In the genomic region with DNA sequence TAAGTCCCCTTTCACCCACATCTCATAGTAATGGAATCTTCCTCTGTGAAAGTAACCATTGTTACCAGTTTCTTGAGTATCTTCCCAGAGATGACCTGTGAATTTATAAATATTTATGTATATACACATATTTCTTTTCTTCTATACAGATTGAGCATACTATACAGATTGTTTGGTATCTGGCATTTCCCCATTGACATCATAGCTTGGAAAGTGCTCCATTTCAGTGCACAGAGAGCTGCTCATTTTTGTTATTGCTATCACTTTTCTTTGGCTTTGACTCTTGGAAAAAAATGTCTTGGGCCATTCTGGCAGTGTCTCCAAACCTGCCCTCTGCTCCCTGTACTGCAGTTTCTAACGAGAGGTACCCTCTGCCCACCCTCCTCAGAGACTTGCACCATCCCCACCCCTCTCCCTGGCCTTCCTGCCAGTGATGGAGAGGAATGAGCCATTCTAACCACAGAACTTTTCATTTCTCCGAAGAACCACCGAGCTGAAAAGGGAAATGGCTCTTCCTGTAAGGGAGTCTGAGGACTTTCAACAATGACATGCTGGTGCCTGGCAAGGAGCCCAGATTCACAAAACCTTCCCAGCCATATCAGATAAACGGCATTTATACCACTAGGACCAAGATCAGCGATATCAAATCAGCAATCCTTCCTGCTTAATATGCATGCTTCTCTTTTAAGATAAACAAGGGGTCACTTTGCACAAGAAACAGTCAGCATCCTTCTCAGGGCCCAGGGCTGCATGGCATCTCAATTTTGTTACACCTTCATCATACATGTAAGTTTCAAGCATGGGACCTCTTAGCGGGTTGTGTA, we compare ENCODE assay signal across 9 cellular contexts. TPM values are rescaled to one million over a fixed set of nuclear protein-coding genes. Genes with fewer than 3 reads are reported as not detected.
DNase-seq lines count a peak whose midpoint lies in the region; ATAC-seq, FAIRE-seq and TF ChIP-seq lines count a peak whose summit lies in the region.
"Had no signal": no experiment of that assay in that cellular context is flagged by ENCODE, and none has a peak within 500 bp of the region (broad histone marks: within the 10 kb centered on the region; RNA-seq: fewer than 3 reads in every experiment).

No MANE protein-coding gene starts in this region.

- H3K4me3 Mint-ChIP-seq in Calu3 (ENCODE audit: low read depth, unreplicated experiment), result no peak overlapping the region
- peak overlapping the region in 9 of 10 donors; percentile 9 to 75 (median 61) for H3K4me3 Mint-ChIP-seq in naive thymus-derived CD4-positive, alpha-beta T cell

- DNase-seq in Calu3, result peak; percentile 29
- DNase-seq in H54 (ENCODE audit: insufficient read length, low spot score), result peak; percentile 24
- peak; percentile 84 for DNase-seq in OCI-M1 (lab: John Stamatoyannopoulos, UW)
- peak; percentile 89 for DNase-seq in astrocyte of the hippocampus (ENCODE audit: low read depth, low spot score)
- DNase-seq in naive thymus-derived CD4-positive, alpha-beta T cell, result peak in 7 of 9 donors; percentile 15 to 46 (median 31)

- TF ChIP-seq POLR2A in H54 (IDR thresholded peaks at IDR 0.05; ENCODE audit: low read depth, low read length), result no peak

- FAIRE-seq in H54 (lab: Jason Lieb, UNC), result peak; percentile 84
- FAIRE-seq: endometrium had no signal

- no peaks in the 10 kb centered on the region for H3K36me3 Mint-ChIP-seq in Calu3 (ENCODE audit: insufficient read depth, unreplicated experiment)
- H3K36me3 Mint-ChIP-seq in naive thymus-derived CD4-positive, alpha-beta T cell, result peaks cover 0 to 18% (median 0%) of the 10 kb centered on the region in 5 donors

- H3K4me1 ChIP-seq in naive thymus-derived CD4-positive, alpha-beta T cell (ENCODE audit: control insufficient read depth in 2 of 2, insufficient read depth in 2 of 2, low read length in 2 of 2), result peaks cover 0 to 15% of the 10 kb centered on the region in 2 donors

- no peaks in the 10 kb centered on the region for H3K9me3 Mint-ChIP-seq in Calu3 (ENCODE audit: low read depth, unreplicated experiment)
- H3K9me3 Mint-ChIP-seq in naive thymus-derived CD4-positive, alpha-beta T cell, result peaks cover 0 to 12% (median 0%) of the 10 kb centered on the region in 11 donors

- H3K4me1 Mint-ChIP-seq in Calu3 (ENCODE audit: low read depth, unreplicated experiment), result peaks cover 2% of the 10 kb centered on the region
- H3K4me1 Mint-ChIP-seq in naive thymus-derived CD4-positive, alpha-beta T cell, result peaks cover 10 to 43% (median 13%) of the 10 kb centered on the region in 7 donors

- no TSS peak for BruUV-seq in Calu3 (replicated peaks; lab: Mats Ljungman, UMichigan)

- intact Hi-C loops in Calu3 (cut with micrococcal nuclease; ENCODE audit: unreplicated experiment), result no loop called here
- intact Hi-C loops in naive thymus-derived CD4-positive, alpha-beta T cell (cut with micrococcal nuclease), result loop anchor here (1.0 to 5.0 kb wide), 5 partner anchors 14 to 36 kb away; partner anchors contain the start of gene CCSER2 (in 1 of the 2)

- H3K27ac ChIP-seq in naive thymus-derived CD4-positive, alpha-beta T cell (ENCODE audit: low read depth, low read length), result no peak overlapping the region

- no peak overlapping the region for H3K27ac Mint-ChIP-seq in Calu3 (ENCODE audit: unreplicated experiment)
- peak overlapping the region in 6 of 9 donors; percentile 8 to 69 (median 40) for H3K27ac Mint-ChIP-seq in naive thymus-derived CD4-positive, alpha-beta T cell

- ATAC-seq in naive thymus-derived CD4-positive, alpha-beta T cell, result peak; percentile 45
- ATAC-seq in GM21737 (IDR thresholded peaks at IDR 0.05; ENCODE audit: unreplicated experiment), result no peak
- no peak for ATAC-seq in GM19035 (IDR thresholded peaks at IDR 0.05; ENCODE audit: unreplicated experiment)
- no peak for ATAC-seq in HG02840 (IDR thresholded peaks at IDR 0.05; ENCODE audit: low FRiP score, unreplicated experiment)

- peaks cover 13% of the 10 kb centered on the region for H3K27me3 Mint-ChIP-seq in Calu3 (ENCODE audit: unreplicated experiment)
- H3K27me3 Mint-ChIP-seq in naive thymus-derived CD4-positive, alpha-beta T cell, result peaks cover 0 to 8% (median under 1%) of the 10 kb centered on the region in 5 donors

- H3K9me3 ChIP-seq in naive thymus-derived CD4-positive, alpha-beta T cell (ENCODE audit: control insufficient read depth in 2 of 3, low read length in 3 of 3), result no peaks in the 10 kb centered on the region

- H3K4me3 ChIP-seq in naive thymus-derived CD4-positive, alpha-beta T cell (ENCODE audit: low read length), result no peak overlapping the region

- no peaks in the 10 kb centered on the region for H3K27me3 ChIP-seq in naive thymus-derived CD4-positive, alpha-beta T cell (ENCODE audit: control insufficient read depth in 2 of 2, insufficient read depth in 2 of 2, low read length in 2 of 2)

- TF ChIP-seq CTCF in Calu3 (IDR thresholded peaks at IDR 0.05; ENCODE audit: unreplicated experiment), result no peak

- no peaks in the 10 kb centered on the region for H3K36me3 ChIP-seq in naive thymus-derived CD4-positive, alpha-beta T cell (ENCODE audit: control insufficient read depth in 2 of 3, insufficient read depth in 3 of 3, low read length in 3 of 3)

- CTCF ChIA-PET in Calu3 (lab: Charles Lee), result no interaction called here
- CTCF ChIA-PET in naive thymus-derived CD4-positive, alpha-beta T cell (lab: Charles Lee), result no interaction called here

- POLR2A ChIA-PET in naive thymus-derived CD4-positive, alpha-beta T cell (lab: Charles Lee), result interaction anchor here (2.7 kb wide), 1 partner anchor 20 kb away, joined by 13 read pairs; the partner anchor contains the start of gene CCSER2

RNA-seq across cellular contexts. Expression of gene CCSER2, which starts 19.7 kb away (rescaled TPM):
- 20.6 and 27.8 TPM in 2 replicates for total RNA-seq in Calu3 (2022)
- total RNA-seq in naive thymus-derived CD4-positive, alpha-beta T cell, result 100 to 1,000 TPM in 3 of 5 experiments, 10 to 100 TPM in 2; 91.1 to 133 (median 114) TPM
- 10 to 100 TPM; 59.1 to 85.3 TPM for polyA plus RNA-seq in naive thymus-derived CD4-positive, alpha-beta T cell

Comparison
In these comparisons a context has a peak if more than half of its experiments do, and no peak if none do; other contexts are left out.
1. DNase-seq: peak in every context shown above with its lines; median percentile 89 in astrocyte of the hippocampus; 84 in OCI-M1; 31 in naive thymus-derived CD4-positive, alpha-beta T cell; 29 in Calu3; 24 in H54.